In genomic region chr6:159252955-159253508, GRCh38 we compare ENCODE assay signal across 1 cellular context.
TF ChIP-seq lines count a peak whose summit lies in the region.

No MANE protein-coding gene starts in this region.

TF ChIP-seq in IMR-90, 13 proteins besides CTCF, POLR2A, EP300 and RAD21 (continued from another document):
- no peak for TF ChIP-seq USF2 (IDR thresholded peaks at IDR 0.05; ENCODE audit: low read depth, low read length)
